In the genomic region with DNA sequence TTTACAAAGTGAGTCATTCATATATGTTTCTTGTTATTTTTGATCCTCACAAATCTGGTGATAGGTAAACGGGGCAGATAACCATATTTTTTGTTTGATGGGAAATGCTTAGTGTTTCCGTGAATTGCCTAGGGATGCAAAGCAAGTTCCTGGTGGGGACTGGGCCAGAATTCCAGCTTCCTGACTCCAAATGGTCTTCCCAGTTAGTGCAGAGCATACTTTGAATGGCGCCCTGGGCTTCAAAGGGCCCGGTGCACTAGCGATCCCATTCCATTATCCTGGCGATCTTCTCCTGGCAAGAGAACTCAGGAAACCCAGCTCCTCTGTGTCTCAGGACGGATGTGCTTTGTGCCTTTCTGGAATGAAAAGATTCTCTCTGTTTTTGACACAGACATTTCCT, we compare ENCODE assay signal across 28 cellular contexts.
"Had no signal": no experiment of that assay in that cellular context is flagged by ENCODE, and none has a peak within 500 bp of the region (broad histone marks: within the 10 kb centered on the region; RNA-seq: fewer than 3 reads in every experiment).

No MANE protein-coding gene starts in this region.

- ATAC-seq: left cardiac atrium; left lung; lower lobe of right lung; naive thymus-derived CD8-positive, alpha-beta T cell; stimulated activated effector memory CD8-positive, alpha-beta T cell treated with anti-CD3 and anti-CD28 coated beads, Interleukin-12 subunit alpha, Interleukin-12 subunit beta, amount 100 ng/mL, for 72 hours had no signal

- H3K4me3 Mint-ChIP-seq: naive thymus-derived CD8-positive, alpha-beta T cell; nephron; neural crest cell; stimulated activated effector memory CD8-positive, alpha-beta T cell treated with anti-CD3 and anti-CD28 coated beads, Interleukin-12 subunit alpha, Interleukin-12 subunit beta, amount 100 ng/mL, for 72 hours; stimulated activated naive CD8-positive, alpha-beta T cell treated with anti-CD3 and anti-CD28 coated beads, Interleukin-15, Interleukin-2, amounts not matched to agents 100 ng/mL and 50 ng/mL, for 24 hours had no signal

- H3K27me3 ChIP-seq: heart left ventricle, hepatocyte, left lung, neutrophil, ovary, sigmoid colon, spleen, suprapubic skin, tibial artery, uterus had no signal

- H3K9me3 Mint-ChIP-seq: naive thymus-derived CD8-positive, alpha-beta T cell; nephron; neural crest cell; stimulated activated naive CD8-positive, alpha-beta T cell treated with anti-CD3 and anti-CD28 coated beads, Interleukin-15, Interleukin-2, amounts not matched to agents 100 ng/mL and 50 ng/mL, for 24 hours had no signal

- H3K36me3 ChIP-seq: heart left ventricle, left lung, lower lobe of right lung, neutrophil, ovary, sigmoid colon, spleen, suprapubic skin, thoracic aorta, tibial artery, uterus had no signal

- H3K27ac ChIP-seq: heart left ventricle, hepatocyte, left lung, lower lobe of right lung, neutrophil, ovary, sigmoid colon, spleen, suprapubic skin, thoracic aorta, tibial artery, uterus had no signal

- H2AFZ ChIP-seq: hepatocyte had no signal

- H3K36me3 Mint-ChIP-seq: naive thymus-derived CD8-positive, alpha-beta T cell; stimulated activated effector memory CD8-positive, alpha-beta T cell treated with anti-CD3 and anti-CD28 coated beads, Interleukin-12 subunit alpha, Interleukin-12 subunit beta, amount 100 ng/mL, for 72 hours had no signal

- H3K4me3 ChIP-seq: heart left ventricle, hepatocyte, left lung, lower lobe of right lung, ovary, sigmoid colon, spleen, suprapubic skin, thoracic aorta, tibial artery, uterus had no signal

- H3K27me3 Mint-ChIP-seq: stimulated activated naive CD8-positive, alpha-beta T cell treated with anti-CD3 and anti-CD28 coated beads, Interleukin-15, Interleukin-2, amounts not matched to agents 100 ng/mL and 50 ng/mL, for 24 hours had no signal

- DNase-seq: heart left ventricle; kidney glomerular epithelial cell; left cardiac atrium; left lung; lower lobe of right lung; mammary epithelial cell; mesenchymal stem cell; naive thymus-derived CD8-positive, alpha-beta T cell; occipital lobe; ovary; right cardiac atrium; sigmoid colon; small intestine; spleen; stimulated activated CD4-positive, alpha-beta T cell treated with anti-CD3 and anti-CD28 coated beads, Interleukin-4, amount 100 ng/mL, for 24 hours; stimulated activated naive CD4-positive, alpha-beta T cell; tibial artery; trophoblast cell; uterus had no signal

- H3K27ac Mint-ChIP-seq: naive thymus-derived CD8-positive, alpha-beta T cell; nephron; progenitor cell of endocrine pancreas; stimulated activated effector memory CD8-positive, alpha-beta T cell treated with anti-CD3 and anti-CD28 coated beads, Interleukin-12 subunit alpha, Interleukin-12 subunit beta, amount 100 ng/mL, for 72 hours; stimulated activated naive CD8-positive, alpha-beta T cell treated with anti-CD3 and anti-CD28 coated beads, Interleukin-15, Interleukin-2, amounts not matched to agents 100 ng/mL and 50 ng/mL, for 24 hours had no signal

- H3K4me1 ChIP-seq: left lung, lower lobe of right lung, spleen, suprapubic skin, tibial artery, uterus had no signal

- H3K4me1 Mint-ChIP-seq: naive thymus-derived CD8-positive, alpha-beta T cell; stimulated activated effector memory CD8-positive, alpha-beta T cell treated with anti-CD3 and anti-CD28 coated beads, Interleukin-12 subunit alpha, Interleukin-12 subunit beta, amount 100 ng/mL, for 72 hours had no signal

- H3K9me3 ChIP-seq: heart left ventricle, left lung, lower lobe of right lung, neutrophil, ovary, sigmoid colon, suprapubic skin, thoracic aorta, tibial artery, uterus had no signal

- H3K4me2 ChIP-seq: hepatocyte had no signal

- H3K79me2 ChIP-seq: hepatocyte had no signal
